Comparison of ENCODE assay signal across 1 cellular context in the genomic region with DNA sequence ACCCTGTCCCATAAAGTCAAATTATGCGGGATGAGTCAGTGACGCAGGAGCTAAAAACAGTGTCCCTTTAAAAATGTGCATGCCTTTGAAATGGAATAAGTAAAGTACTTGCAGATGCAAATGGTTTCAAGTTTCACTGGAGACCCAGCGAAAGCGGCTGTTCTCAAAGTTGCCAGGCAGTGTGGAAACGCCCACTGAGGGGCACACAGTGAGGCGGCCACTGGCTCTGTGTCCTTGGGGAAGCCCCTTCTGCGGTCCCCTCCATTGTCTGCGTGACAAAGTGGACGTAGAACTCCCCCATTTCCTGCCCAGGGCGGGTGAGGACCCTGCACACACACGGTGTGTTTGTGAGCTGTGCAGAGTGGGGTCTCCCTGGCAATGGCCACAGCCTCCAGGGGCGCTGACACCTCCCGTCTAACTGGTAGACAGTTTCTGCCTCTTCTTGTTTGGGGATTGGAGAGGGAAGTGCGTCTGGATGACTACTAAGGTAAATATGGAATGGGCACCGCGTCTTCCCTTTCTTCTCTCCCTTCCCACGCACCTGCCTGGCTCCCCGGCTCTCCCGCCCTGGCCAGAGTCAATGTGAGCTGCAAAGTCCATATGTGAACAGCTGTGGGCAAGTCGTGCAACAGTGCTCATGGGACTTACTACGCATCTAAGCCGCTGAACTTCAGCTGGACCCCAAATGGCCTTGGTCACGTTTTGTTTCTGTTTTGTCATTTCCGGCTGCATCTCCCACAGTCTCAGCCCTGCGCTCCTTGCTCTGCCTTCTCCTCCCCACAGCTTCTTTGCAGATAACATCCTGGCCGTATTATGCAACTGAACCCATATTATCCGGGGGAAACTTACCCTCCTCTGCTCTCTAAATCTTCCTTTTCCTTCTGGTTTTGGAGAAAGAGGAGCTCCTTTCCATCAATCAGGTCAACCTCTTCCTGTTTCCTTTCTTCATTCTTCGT.
TF ChIP-seq lines count a peak whose summit lies in the region.

No MANE protein-coding gene starts in this region.

TF ChIP-seq in GM12878, 131 proteins besides CTCF, POLR2A, EP300 and RAD21 (continued from another document):
- TF ChIP-seq NFIC (IDR thresholded peaks at IDR 0.05; ENCODE audit: low read depth, low read length) (no peak), SIN3A (IDR thresholded peaks at IDR 0.05; ENCODE audit: low read depth, low read length) (no peak), IRF3 (IDR thresholded peaks at IDR 0.05) (no peak), CEBPB (IDR thresholded peaks at IDR 0.05; ENCODE audit: borderline replicate concordance in 1 of 2, low read depth in 2 of 2, low read length in 2 of 2) (no peak), CEBPZ (IDR thresholded peaks at IDR 0.05; ENCODE audit: low read depth, low read length) (no peak), JUNB (IDR thresholded peaks at IDR 0.05) (no peak), FOXK2 (IDR thresholded peaks at IDR 0.05) (no peak), BCL11A (IDR thresholded peaks at IDR 0.05; ENCODE audit: low read depth, low read length) (no peak), IRF4 (IDR thresholded peaks at IDR 0.05; ENCODE audit: low read depth, low read length) (no peak), MTA2 (IDR thresholded peaks at IDR 0.05; ENCODE audit: low read depth) (no peak)
